Comparison of ENCODE assay signal across 12 cellular contexts in genomic region chr17:8110907-8111306, GRCh38. TPM values are rescaled to one million over a fixed set of nuclear protein-coding genes. Genes with fewer than 3 reads are reported as not detected.
"Had no signal": no experiment of that assay in that cellular context is flagged by ENCODE, and none has a peak within 500 bp of the region (broad histone marks: within the 10 kb centered on the region; RNA-seq: fewer than 3 reads in every experiment).

No MANE protein-coding gene starts in this region.

- H3K9me3 ChIP-seq: colonic mucosa, gastroesophageal sphincter, left ventricle myocardium inferior, tibial nerve had no signal

- H3K9me3 Mint-ChIP-seq: activated B cell treated with CpG ODN at 0.5 μM for 24 hours; activated CD4-positive, alpha-beta T cell treated with anti-CD3 and anti-CD28 coated beads, Interleukin-2, amount 10 ng/mL, durations not matched to agents 7 days and 5 days had no signal

- H3K4me1 ChIP-seq: colonic mucosa had no signal

- H3K4me3 Mint-ChIP-seq: activated B cell treated with CpG ODN at 0.5 μM for 24 hours; activated CD4-positive, alpha-beta T cell treated with anti-CD3 and anti-CD28 coated beads, Interleukin-2, amount 10 ng/mL, durations not matched to agents 7 days and 5 days had no signal

- H3K27ac Mint-ChIP-seq: activated B cell treated with CpG ODN at 0.5 μM for 24 hours; activated CD4-positive, alpha-beta T cell treated with anti-CD3 and anti-CD28 coated beads, Interleukin-2, amount 10 ng/mL, durations not matched to agents 7 days and 5 days had no signal

- H3K27ac ChIP-seq: colonic mucosa, epithelial cell of prostate, gastroesophageal sphincter, left ventricle myocardium inferior, tibial nerve had no signal

- H3K36me3 ChIP-seq: colonic mucosa, gastroesophageal sphincter, left ventricle myocardium inferior, tibial nerve had no signal

- DNase-seq: mesenchymal stem cell, SW 1271 had no signal

- FAIRE-seq: small intestine had no signal

RNA-seq across cellular contexts. Expression of gene ALOXE3, which starts 7.4 kb away (rescaled TPM):
- total RNA-seq: activated B cell treated with CpG ODN at 0.5 μM for 24 hours; activated CD4-positive, alpha-beta T cell treated with anti-CD3 and anti-CD28 coated beads, Interleukin-2, amount 10 ng/mL, durations not matched to agents 7 days and 5 days; colonic mucosa; left ventricle myocardium inferior; posterior vena cava; right cardiac atrium; tibial nerve had no signal
- polyA plus RNA-seq: right cardiac atrium had no signal

RNA-seq across cellular contexts. Expression of gene HES7, which starts 13.0 kb away (rescaled TPM):
- total RNA-seq: colonic mucosa, left ventricle myocardium inferior had no signal

RNA-seq across cellular contexts. Expression of gene ALOX12B, which starts 23.4 kb away (rescaled TPM):
- total RNA-seq: left ventricle myocardium inferior, posterior vena cava, tibial nerve had no signal
- polyA plus RNA-seq: right cardiac atrium had no signal
